9 cellular contexts compared by ENCODE assay signal in the genomic region with DNA sequence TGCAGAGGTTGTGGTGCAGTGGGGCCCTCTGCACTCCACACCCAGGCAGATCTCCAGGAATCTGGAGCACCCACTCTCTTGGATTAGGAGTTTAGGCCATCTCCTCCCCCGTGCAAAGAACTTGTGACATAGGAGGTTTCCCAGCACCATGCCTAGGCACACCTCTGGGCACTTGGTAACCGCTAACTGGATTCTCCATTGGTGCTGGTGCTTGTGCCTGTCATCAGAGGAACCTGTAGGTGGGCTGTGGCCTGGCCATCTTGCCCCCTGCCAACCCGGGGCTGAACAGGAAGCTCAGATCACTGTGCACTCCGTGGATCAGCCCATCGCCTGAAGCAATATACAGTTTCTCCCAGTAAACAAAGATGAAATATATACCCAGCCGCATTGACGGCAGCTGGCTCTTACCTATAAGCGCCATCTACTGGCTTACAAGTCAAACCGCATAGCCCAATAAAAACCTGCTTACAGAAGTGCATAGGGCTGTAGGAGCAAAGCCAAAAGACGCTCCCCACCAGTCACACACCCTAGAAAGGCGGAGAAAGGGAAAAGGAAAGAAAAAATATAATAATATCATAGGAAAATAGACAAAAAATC. TPM values are rescaled to one million over a fixed set of nuclear protein-coding genes. Genes with fewer than 3 reads are reported as not detected.
A peak's percentile ranks its signal among the peaks of the same experiment; 100 is the strongest.
DNase-seq lines count a peak whose midpoint lies in the region; ATAC-seq and TF ChIP-seq lines count a peak whose summit lies in the region.
"Had no signal": no experiment of that assay in that cellular context is flagged by ENCODE, and none has a peak within 500 bp of the region (broad histone marks: within the 10 kb centered on the region; RNA-seq: fewer than 3 reads in every experiment).

No MANE protein-coding gene starts in this region.

- peaks cover 11% of the 10 kb centered on the region for H3K27me3 Mint-ChIP-seq in CD4-positive, CD25-positive, alpha-beta regulatory T cell
- H3K27me3 Mint-ChIP-seq in activated CD8-positive, alpha-beta T cell treated with anti-CD3 and anti-CD28 coated beads for 36 hours = peaks cover 2% of the 10 kb centered on the region

- no peak overlapping the region for H3K27ac Mint-ChIP-seq in CD4-positive, CD25-positive, alpha-beta regulatory T cell
- H3K27ac Mint-ChIP-seq in activated CD8-positive, alpha-beta T cell treated with anti-CD3 and anti-CD28 coated beads for 36 hours = no peak overlapping the region
- H3K27ac Mint-ChIP-seq: T-helper 1 cell treated with Interleukin-12 subunit alpha and Interleukin-12 subunit beta and Interleukin-4 antibody, amounts not matched to agents 30 μg/mL and 1 μg/mL, for 36 hours had no signal

- H3K4me1 Mint-ChIP-seq in CD4-positive, CD25-positive, alpha-beta regulatory T cell = peaks cover 0 to 10% (median 3%) of the 10 kb centered on the region in 4 donors
- H3K4me1 Mint-ChIP-seq in activated CD8-positive, alpha-beta T cell treated with anti-CD3 and anti-CD28 coated beads for 36 hours (ENCODE audit: low read depth) = peaks cover 3% of the 10 kb centered on the region

- peak overlapping the region in 1 of 4 donors; percentile 6 for H3K4me3 Mint-ChIP-seq in CD4-positive, CD25-positive, alpha-beta regulatory T cell
- no peak overlapping the region for H3K4me3 Mint-ChIP-seq in activated CD8-positive, alpha-beta T cell treated with anti-CD3 and anti-CD28 coated beads for 36 hours
- H3K4me3 Mint-ChIP-seq: T-helper 1 cell treated with Interleukin-12 subunit alpha and Interleukin-12 subunit beta and Interleukin-4 antibody, amounts not matched to agents 30 μg/mL and 1 μg/mL, for 36 hours had no signal

- DNase-seq in CD4-positive, CD25-positive, alpha-beta regulatory T cell = peak in 2 of 3 donors; percentile 58 to 63
- DNase-seq in NCI-H146 (lab: John Stamatoyannopoulos, UW) (peak; percentile 65), kidney tubule cell (ENCODE audit: low spot score) (peak; percentile 55), T1000 (lab: John Stamatoyannopoulos, UW) (no peak), mucosa of gallbladder (ENCODE audit: low spot score) (no peak)
- peak; percentile 27 for DNase-seq in activated CD8-positive, alpha-beta T cell treated with anti-CD3 and anti-CD28 coated beads for 36 hours

- POLR2A ChIA-PET in activated CD8-positive, alpha-beta T cell treated with anti-CD3 and anti-CD28 coated beads for 36 hours (lab: Charles Lee) = no interaction called here

- peak; percentile 64 for TF ChIP-seq CTCF in GM12875 (IDR thresholded peaks at IDR 0.05; ENCODE audit: borderline replicate concordance, insufficient read depth, low read depth, low read length)
- peak; percentile 42 for TF ChIP-seq CTCF in activated CD8-positive, alpha-beta T cell treated with anti-CD3 and anti-CD28 coated beads for 36 hours (IDR thresholded peaks at IDR 0.05)

- peaks cover 4% of the 10 kb centered on the region for H3K4me1 ChIP-seq in CD4-positive, CD25-positive, alpha-beta regulatory T cell (ENCODE audit: control insufficient read depth, insufficient read depth, low read length, poor library complexity, severe bottlenecking)

- H3K9me3 ChIP-seq in CD4-positive, CD25-positive, alpha-beta regulatory T cell (ENCODE audit: control insufficient read depth in 2 of 2, low read length in 2 of 2) = no peaks in the 10 kb centered on the region

- CTCF ChIA-PET in activated CD8-positive, alpha-beta T cell treated with anti-CD3 and anti-CD28 coated beads for 36 hours (lab: Charles Lee) = interaction anchor here (0.9 to 2.1 kb wide), 4 partner anchors 12 to 72 kb away, joined by 3 to 7 read pairs (median 3); no protein-coding TSS in a partner anchor

- no peak overlapping the region for H3K27ac ChIP-seq in CD4-positive, CD25-positive, alpha-beta regulatory T cell (ENCODE audit: insufficient read depth, low read length, poor library complexity, severe bottlenecking)

- H3K36me3 ChIP-seq in CD4-positive, CD25-positive, alpha-beta regulatory T cell (ENCODE audit: control insufficient read depth, insufficient read depth, low read length) = no peaks in the 10 kb centered on the region

- peak; percentile 77 to 81 for ATAC-seq in CD4-positive, CD25-positive, alpha-beta regulatory T cell (ENCODE audit: low read depth in 2 of 2)
- ATAC-seq in HG02852 (IDR thresholded peaks at IDR 0.05; ENCODE audit: unreplicated experiment) = peak; percentile 84
- peak; percentile 86 for ATAC-seq in activated CD8-positive, alpha-beta T cell treated with anti-CD3 and anti-CD28 coated beads for 36 hours

- H3K9me3 Mint-ChIP-seq in CD4-positive, CD25-positive, alpha-beta regulatory T cell = peaks cover 0 to 5% (median 0%) of the 10 kb centered on the region in 7 donors
- no peaks in the 10 kb centered on the region for H3K9me3 Mint-ChIP-seq in activated CD8-positive, alpha-beta T cell treated with anti-CD3 and anti-CD28 coated beads for 36 hours
- H3K9me3 Mint-ChIP-seq: T-helper 1 cell treated with Interleukin-12 subunit alpha and Interleukin-12 subunit beta and Interleukin-4 antibody, amounts not matched to agents 30 μg/mL and 1 μg/mL, for 36 hours had no signal

- H3K36me3 Mint-ChIP-seq in CD4-positive, CD25-positive, alpha-beta regulatory T cell = no peaks in the 10 kb centered on the region
- H3K36me3 Mint-ChIP-seq in activated CD8-positive, alpha-beta T cell treated with anti-CD3 and anti-CD28 coated beads for 36 hours (ENCODE audit: low read depth) = no peaks in the 10 kb centered on the region

- H3K27me3 ChIP-seq in CD4-positive, CD25-positive, alpha-beta regulatory T cell (ENCODE audit: control insufficient read depth, insufficient read depth, low read length) = peaks cover 3% of the 10 kb centered on the region

- intact Hi-C loops in activated CD8-positive, alpha-beta T cell treated with anti-CD3 and anti-CD28 coated beads for 36 hours (cut with micrococcal nuclease) = no loop called here

- no peak overlapping the region for H3K4me3 ChIP-seq in CD4-positive, CD25-positive, alpha-beta regulatory T cell (ENCODE audit: low read depth, low read length)
- H3K4me3 ChIP-seq in GM12875 (ENCODE audit: low read depth, low read length) = no peak overlapping the region

RNA-seq across cellular contexts. Expression of a gene that starts 19.1 kb away (rescaled TPM):
- total RNA-seq in CD4-positive, CD25-positive, alpha-beta regulatory T cell = not detected
- not detected for polyA plus RNA-seq in CD4-positive, CD25-positive, alpha-beta regulatory T cell
- not detected for total RNA-seq in activated CD8-positive, alpha-beta T cell treated with anti-CD3 and anti-CD28 coated beads for 36 hours
- not detected for total RNA-seq in mucosa of gallbladder

RNA-seq across cellular contexts. Expression of a gene that starts 43.5 kb away (rescaled TPM):
- 31.8 TPM for total RNA-seq in CD4-positive, CD25-positive, alpha-beta regulatory T cell
- 10 to 100 TPM; 14.5 to 17.7 (median 17.0) TPM for polyA plus RNA-seq in CD4-positive, CD25-positive, alpha-beta regulatory T cell
- total RNA-seq in activated CD8-positive, alpha-beta T cell treated with anti-CD3 and anti-CD28 coated beads for 36 hours = 1 to 10 TPM in 1 of 2 experiments, under 1 TPM in 1; 0.61 to 1.2 TPM
- 56.9 TPM for total RNA-seq in mucosa of gallbladder

Comparison
In these comparisons a context has a peak if more than half of its experiments do, and no peak if none do; other contexts are left out.
1. DNase-seq: peak in CD4-positive, CD25-positive, alpha-beta regulatory T cell (2 of 3), NCI-H146 (single experiment), activated CD8-positive, alpha-beta T cell treated with anti-CD3 and anti-CD28 coated beads for 36 hours (single experiment) and kidney tubule cell (single experiment); none in T1000 (single experiment) and mucosa of gallbladder (single experiment).
2. RNA of a gene that starts 43.5 kb away (total RNA-seq): 56.9 TPM in mucosa of gallbladder (single experiment) and 31.8 TPM in CD4-positive, CD25-positive, alpha-beta regulatory T cell (single experiment); 0.61 to 1.2 TPM in activated CD8-positive, alpha-beta T cell treated with anti-CD3 and anti-CD28 coated beads for 36 hours; every median in the first group is over 10 times any median in the second.
3. Peak in every context shown above with its lines, with median percentiles within 50 percentile points of each other: ATAC-seq.